ENCODE assay signal across 13 cellular contexts in genomic region chr12:121404734-121405133, GRCh38. TPM values are rescaled to one million over a fixed set of nuclear protein-coding genes. Genes with fewer than 3 reads are reported as not detected.
DNase-seq lines count a peak whose midpoint lies in the region; ATAC-seq, FAIRE-seq and TF ChIP-seq lines count a peak whose summit lies in the region.
"Had no signal": no experiment of that assay in that cellular context is flagged by ENCODE, and none has a peak within 500 bp of the region (broad histone marks: within the 10 kb centered on the region; RNA-seq: fewer than 3 reads in every experiment).

No MANE protein-coding gene starts in this region.

- TF ChIP-seq POLR2A in HepG2 (IDR thresholded peaks at IDR 0.05; ENCODE audit: insufficient read depth in 1 of 2, low read depth in 2 of 2, low read length in 2 of 2) (no peak), right lobe of liver (IDR thresholded peaks at IDR 0.05) (no peak)

- H3K4me1 ChIP-seq in HepG2 (ENCODE audit: insufficient read depth, low read length), result peaks cover 40% of the 10 kb centered on the region
- peaks cover 0 to 22% (median 8%) of the 10 kb centered on the region in 4 donors for H3K4me1 ChIP-seq in right lobe of liver

- POLR2A ChIA-PET in HepG2 (lab: Yijun Ruan, JAX), result interaction anchor here (1.1 to 1.6 kb wide), 2 partner anchors 52 to 53 kb away, joined by 4 to 8 read pairs; partner anchors contain the start of gene ANAPC5

- no TSS peak for BruUV-seq in HepG2 (replicated peaks; lab: Mats Ljungman, UMichigan)

- TF ChIP-seq EP300 in HepG2 (IDR thresholded peaks at IDR 0.05; ENCODE audit: low read depth in 2 of 2, low read length in 2 of 2) (no peak), HepG2 (CRISPR knock-in tag; IDR thresholded peaks at IDR 0.05; ENCODE audit: borderline replicate concordance) (no peak)

- no peak for FAIRE-seq in HepG2 (lab: Jason Lieb, UNC)
- FAIRE-seq: H1, keratinocyte, RCC 7860 had no signal

- H3K4me3 Mint-ChIP-seq in activated naive CD4-positive, alpha-beta T cell treated with anti-CD3 and anti-CD28 coated beads, Interleukin-2, amount 10 ng/mL, durations not matched to agents 7 days and 5 days, result no peak overlapping the region

- no peak overlapping the region for H3K9ac ChIP-seq in HepG2 (ENCODE audit: insufficient read depth, low read depth, low read length)

- peaks cover 63% of the 10 kb centered on the region for H3K79me2 ChIP-seq in HepG2 (ENCODE audit: insufficient read depth, low read length)

- no peaks in the 10 kb centered on the region for H3K9me3 Mint-ChIP-seq in activated naive CD4-positive, alpha-beta T cell treated with anti-CD3 and anti-CD28 coated beads, Interleukin-2, amount 10 ng/mL, durations not matched to agents 7 days and 5 days

- H3K27ac Mint-ChIP-seq in activated naive CD4-positive, alpha-beta T cell treated with anti-CD3 and anti-CD28 coated beads, Interleukin-2, amount 10 ng/mL, durations not matched to agents 7 days and 5 days, result no peak overlapping the region

- intact Hi-C loops in HepG2 (cut with micrococcal nuclease; ENCODE audit: unreplicated experiment) (no loop called here), right lobe of liver (cut with DNase I) (no loop called here), sciatic nerve (cut with DNase I) (no loop called here)

- TF ChIP-seq RAD21 in HepG2 (CRISPR knock-in tag; IDR thresholded peaks at IDR 0.05), result no peak

- CTCF ChIA-PET in HepG2 (lab: Yijun Ruan, JAX; ENCODE audit: low intra/inter-chr PET ratio, low total read pairs), result no interaction called here
- CTCF ChIA-PET in activated naive CD4-positive, alpha-beta T cell treated with anti-CD3 and anti-CD28 coated beads, Interleukin-2, amount 10 ng/mL, durations not matched to agents 7 days and 5 days (lab: Charles Lee), result interaction anchor here (1.2 to 1.8 kb wide), 3 partner anchors 37 to 72 kb away, joined by 3 to 7 read pairs (median 4); no protein-coding TSS in a partner anchor

- no peak overlapping the region for H3K4me2 ChIP-seq in HepG2 (ENCODE audit: low read depth, low read length)

- H3K4me1 Mint-ChIP-seq in activated naive CD4-positive, alpha-beta T cell treated with anti-CD3 and anti-CD28 coated beads, Interleukin-2, amount 10 ng/mL, durations not matched to agents 7 days and 5 days, result peaks cover 49% of the 10 kb centered on the region

- H3K27me3 Mint-ChIP-seq in activated naive CD4-positive, alpha-beta T cell treated with anti-CD3 and anti-CD28 coated beads, Interleukin-2, amount 10 ng/mL, durations not matched to agents 7 days and 5 days, result no peaks in the 10 kb centered on the region

- in situ Hi-C loops in HepG2 (cut with HindIII; ENCODE audit: extremely low pct_ligation_motif_present, low pct_unique_long_range_greater_than_20kb), result no loop called here

- 93% methylated on average over 1 of the region's 1 CpG for WGBS in HepG2 (ENCODE audit: low lambda C conversion rate)
- WGBS in right lobe of liver (ENCODE audit: insufficient coverage, low coverage, low lambda C conversion rate, missing lambda C conversion rate), result 100% methylated on average over 1 of the region's 1 CpG

- H3K4me3 ChIP-seq in HepG2 (replicated peaks in 1 of 3; ENCODE audit: insufficient read depth in 1 of 3, low read depth in 2 of 3, low read length in 3 of 3) (no peak overlapping the region), right lobe of liver (no peak overlapping the region)

- peak; percentile 35 for DNase-seq in HepG2 (ENCODE audit: low spot score)
- no peak for DNase-seq in right lobe of liver
- peak; percentile 81 for DNase-seq in NCI-H510A (lab: John Stamatoyannopoulos, UW)
- DNase-seq in cerebellum (ENCODE audit: low spot score), result peak; percentile 31
- no peak for DNase-seq in ureter (ENCODE audit: low spot score)
- no peak for DNase-seq in GM19240 (ENCODE audit: insufficient read length, low spot score)
- DNase-seq in activated naive CD4-positive, alpha-beta T cell treated with anti-CD3 and anti-CD28 coated beads, Interleukin-2, amount 10 ng/mL, durations not matched to agents 7 days and 5 days, result no peak
- DNase-seq in sciatic nerve (ENCODE audit: low spot score), result no peak
- DNase-seq: activated T-cell treated with anti-CD3 and anti-CD28 coated beads for 4 hours; stimulated activated naive CD4-positive, alpha-beta T cell treated with Interleukin-2 at 50 U/mL for 16 hours had no signal

- peaks cover 44% of the 10 kb centered on the region for H3K36me3 Mint-ChIP-seq in activated naive CD4-positive, alpha-beta T cell treated with anti-CD3 and anti-CD28 coated beads, Interleukin-2, amount 10 ng/mL, durations not matched to agents 7 days and 5 days

- no peak overlapping the region for H2AFZ ChIP-seq in HepG2 (ENCODE audit: low read length)

- TF ChIP-seq CTCF in HepG2 (CRISPR knock-in tag; IDR thresholded peaks at IDR 0.05) (no peak), right lobe of liver (IDR thresholded peaks at IDR 0.05) (no peak)

- H3K9me3 ChIP-seq in HepG2 (ENCODE audit: low read length) (no peaks in the 10 kb centered on the region), right lobe of liver (no peaks in the 10 kb centered on the region)

- H4K20me1 ChIP-seq in HepG2 (ENCODE audit: insufficient read depth, low read length), result no peaks in the 10 kb centered on the region; the same call in 1 of the 2 replicates

- ATAC-seq in HepG2 (no peak), right lobe of liver (no peak), sciatic nerve (no peak)

- H3K27me3 ChIP-seq in HepG2 (ENCODE audit: control insufficient read depth in 1 of 2, insufficient read depth in 2 of 2, low read length in 2 of 2), result no peaks in the 10 kb centered on the region; a peak in 1 of 5 replicates
- no peaks in the 10 kb centered on the region for H3K27me3 ChIP-seq in right lobe of liver

- peaks cover 6 to 14% of the 10 kb centered on the region in 2 experiments; a peak in 4 of 5 replicates for H3K36me3 ChIP-seq in HepG2 (replicated peaks in 1 of 2; ENCODE audit: control insufficient read depth in 1 of 2, insufficient read depth in 2 of 2, low read length in 2 of 2)
- H3K36me3 ChIP-seq in right lobe of liver, result peaks cover 0 to 7% (median 0%) of the 10 kb centered on the region in 4 donors

- no peak overlapping the region for H3K27ac ChIP-seq in HepG2 (ENCODE audit: extremely low read length, insufficient read depth, low read length)
- no peak overlapping the region for H3K27ac ChIP-seq in right lobe of liver

TF ChIP-seq in HepG2, 621 proteins besides CTCF, POLR2A, EP300 and RAD21 (continues in another document):
- TF ChIP-seq NFIC (IDR thresholded peaks at IDR 0.05; ENCODE audit: low read length), result 0 out of 2 replicates have a peak, but pooled peaks have one; percentile 41

RNA-seq across cellular contexts. Expression of gene RNF34, which starts 4.8 kb away (rescaled TPM):
- total RNA-seq in HepG2 (2016; rRNA removed; fragmentation: Illumina TruSeq; extraction: Trizol), result 53.2 and 68.2 TPM in 2 replicates
- total RNA-seq in HepG2 (2016; cell fraction: cytosol; rRNA removed; fragmentation: Illumina TruSeq; extraction: Trizol; ENCODE audit: low read depth), result 21.6 and 23.1 TPM in 2 replicates
- total RNA-seq in HepG2 (2016; cell fraction: insoluble cytoplasmic fraction; rRNA removed; fragmentation: Illumina TruSeq; extraction: Trizol), result 52.8 and 66.3 TPM in 2 replicates
- total RNA-seq in HepG2 (2016; cell fraction: membrane; rRNA removed; fragmentation: Illumina TruSeq; extraction: Trizol), result 36.1 and 37.2 TPM in 2 replicates
- total RNA-seq in HepG2 (2016; cell fraction: nucleus; rRNA removed; fragmentation: Illumina TruSeq; extraction: Trizol), result 39.6 and 47.6 TPM in 2 replicates
- polyA plus RNA-seq in HepG2 (2011; rRNA removed), result 36.8 and 37.4 TPM in 2 replicates
- polyA plus RNA-seq in HepG2 (2011; cell fraction: cytosol; rRNA removed), result 17.4 and 20.4 TPM in 2 replicates
- polyA plus RNA-seq in HepG2 (2011; cell fraction: nucleus; rRNA removed), result 25.9 and 37.9 TPM in 2 replicates
- 27.0 and 30.9 TPM in 2 replicates for polyA plus RNA-seq in HepG2 (2012)
- polyA plus RNA-seq in HepG2 (2016; cell fraction: cytosol; fragmentation: Illumina TruSeq; extraction: Trizol; ENCODE audit: low read depth), result 7.6 and 9.2 TPM in 2 replicates
- polyA plus RNA-seq in HepG2 (2016; cell fraction: insoluble cytoplasmic fraction; fragmentation: Illumina TruSeq; extraction: Trizol; ENCODE audit: low read depth), result 56.9 and 60.9 TPM in 2 replicates
- polyA plus RNA-seq in HepG2 (2016; cell fraction: membrane; fragmentation: Illumina TruSeq; extraction: Trizol; ENCODE audit: low read depth), result 19.5 and 19.6 TPM in 2 replicates
- polyA plus RNA-seq in HepG2 (2016; cell fraction: nucleus; fragmentation: Illumina TruSeq; extraction: Trizol; ENCODE audit: insufficient read depth, low read depth), result 49.3 and 52.3 TPM in 2 replicates
- polyA minus RNA-seq in HepG2 (2011; rRNA and poly(A)+ RNA removed; ENCODE audit: low replicate concordance), result 165 and 250 TPM in 2 replicates
- polyA minus RNA-seq in HepG2 (2011; cell fraction: cytosol; rRNA and poly(A)+ RNA removed), result 13.7 and 21.9 TPM in 2 replicates
- 40.6 and 41.5 TPM in 2 replicates for polyA minus RNA-seq in HepG2 (2011; cell fraction: nucleus; rRNA and poly(A)+ RNA removed)
- total RNA-seq in right lobe of liver, result 10 to 100 TPM; 11.7 to 22.3 (median 14.6) TPM
- 85.2 TPM for total RNA-seq in cerebellum
- total RNA-seq in ureter, result 63.9 TPM
- 39.5 TPM for total RNA-seq in sciatic nerve

RNA-seq across cellular contexts. Expression of gene ANAPC5, which starts 52.5 kb away (rescaled TPM):
- 161 and 174 TPM in 2 replicates for total RNA-seq in HepG2 (2016; rRNA removed; fragmentation: Illumina TruSeq; extraction: Trizol)
- total RNA-seq in HepG2 (2016; cell fraction: cytosol; rRNA removed; fragmentation: Illumina TruSeq; extraction: Trizol; ENCODE audit: low read depth), result 101 and 107 TPM in 2 replicates
- 166 and 170 TPM in 2 replicates for total RNA-seq in HepG2 (2016; cell fraction: insoluble cytoplasmic fraction; rRNA removed; fragmentation: Illumina TruSeq; extraction: Trizol)
- 211 and 214 TPM in 2 replicates for total RNA-seq in HepG2 (2016; cell fraction: membrane; rRNA removed; fragmentation: Illumina TruSeq; extraction: Trizol)
- total RNA-seq in HepG2 (2016; cell fraction: nucleus; rRNA removed; fragmentation: Illumina TruSeq; extraction: Trizol), result 114 and 131 TPM in 2 replicates
- polyA plus RNA-seq in HepG2 (2011; rRNA removed), result 134 and 146 TPM in 2 replicates
- 93.9 and 111 TPM in 2 replicates for polyA plus RNA-seq in HepG2 (2011; cell fraction: cytosol; rRNA removed)
- polyA plus RNA-seq in HepG2 (2011; cell fraction: nucleus; rRNA removed), result 245 and 310 TPM in 2 replicates
- 58.4 and 72.2 TPM in 2 replicates for polyA plus RNA-seq in HepG2 (2012)
- polyA plus RNA-seq in HepG2 (2016; cell fraction: cytosol; fragmentation: Illumina TruSeq; extraction: Trizol; ENCODE audit: low read depth), result 91.9 and 105 TPM in 2 replicates
- polyA plus RNA-seq in HepG2 (2016; cell fraction: insoluble cytoplasmic fraction; fragmentation: Illumina TruSeq; extraction: Trizol; ENCODE audit: low read depth), result 134 and 136 TPM in 2 replicates
- polyA plus RNA-seq in HepG2 (2016; cell fraction: membrane; fragmentation: Illumina TruSeq; extraction: Trizol; ENCODE audit: low read depth), result 143 and 147 TPM in 2 replicates
- 178 and 187 TPM in 2 replicates for polyA plus RNA-seq in HepG2 (2016; cell fraction: nucleus; fragmentation: Illumina TruSeq; extraction: Trizol; ENCODE audit: insufficient read depth, low read depth)
- 159 and 362 TPM in 2 replicates for polyA minus RNA-seq in HepG2 (2011; rRNA and poly(A)+ RNA removed; ENCODE audit: low replicate concordance)
- polyA minus RNA-seq in HepG2 (2011; cell fraction: cytosol; rRNA and poly(A)+ RNA removed), result 55.9 and 59.9 TPM in 2 replicates
- 144 and 152 TPM in 2 replicates for polyA minus RNA-seq in HepG2 (2011; cell fraction: nucleus; rRNA and poly(A)+ RNA removed)
- 10 to 100 TPM; 40.7 to 68.8 (median 49.8) TPM for total RNA-seq in right lobe of liver
- total RNA-seq in cerebellum, result 159 TPM
- total RNA-seq in ureter, result 132 TPM
- total RNA-seq in sciatic nerve, result 113 TPM

Comparison
In these comparisons a context has a peak if more than half of its experiments do, and no peak if none do; other contexts are left out.
1. DNase-seq: peak in HepG2 (single experiment), NCI-H510A (single experiment) and cerebellum (single experiment); none in right lobe of liver (0 of 3), ureter (single experiment), GM19240 (single experiment), activated naive CD4-positive, alpha-beta T cell treated with anti-CD3 and anti-CD28 coated beads, Interleukin-2, amount 10 ng/mL, durations not matched to agents 7 days and 5 days (single experiment) and sciatic nerve (single experiment).